In the genomic region with DNA sequence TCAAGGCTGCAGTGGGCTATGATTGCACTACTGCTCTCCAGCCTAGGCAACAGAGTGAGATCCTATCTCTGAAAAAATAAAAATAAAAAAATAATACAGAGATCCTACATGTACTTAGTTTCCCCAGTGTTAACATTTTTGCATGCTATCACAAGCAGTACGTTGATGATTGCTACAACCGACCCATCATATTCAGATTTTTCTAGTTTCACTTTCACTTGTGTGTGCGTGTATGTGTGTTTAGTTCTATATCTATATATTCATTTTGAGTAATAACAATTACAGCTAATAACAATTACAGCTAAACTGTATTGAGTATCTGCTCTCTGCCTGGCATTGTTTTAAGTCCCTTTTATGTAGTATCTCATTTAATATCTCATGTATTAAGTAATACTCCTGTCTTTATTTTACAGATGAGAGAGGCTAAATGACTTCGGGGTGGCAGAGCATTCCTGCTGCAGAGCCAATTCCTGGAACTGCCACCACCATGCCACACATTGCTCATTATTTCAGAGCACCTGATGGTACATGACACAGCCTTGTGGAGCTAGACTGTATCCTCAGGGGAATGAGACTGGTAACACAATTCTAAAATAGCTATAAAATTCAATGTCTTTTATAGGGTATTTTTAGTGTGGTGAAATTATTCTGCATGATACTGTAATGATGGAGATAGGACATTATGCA, we compare ENCODE assay signal across 9 cellular contexts.
DNase-seq lines count a peak whose midpoint lies in the region; ATAC-seq and TF ChIP-seq lines count a peak whose summit lies in the region.
"Had no signal": no experiment of that assay in that cellular context is flagged by ENCODE, and none has a peak within 500 bp of the region (broad histone marks: within the 10 kb centered on the region; RNA-seq: fewer than 3 reads in every experiment).

No MANE protein-coding gene starts in this region.

- no peak for TF ChIP-seq EP300 in sigmoid colon (IDR thresholded peaks at IDR 0.05)

- H3K27me3 Mint-ChIP-seq in activated naive CD8-positive, alpha-beta T cell treated with anti-CD3 and anti-CD28 coated beads, Interleukin-2, amount 50 U/mL, for 24 hours = no peaks in the 10 kb centered on the region

- H3K9me3 ChIP-seq in sigmoid colon = no peaks in the 10 kb centered on the region

- H3K4me1 Mint-ChIP-seq in activated naive CD8-positive, alpha-beta T cell treated with anti-CD3 and anti-CD28 coated beads, Interleukin-2, amount 50 U/mL, for 24 hours = peaks cover 40% of the 10 kb centered on the region

- no peak for DNase-seq in activated naive CD8-positive, alpha-beta T cell treated with anti-CD3 and anti-CD28 coated beads, Interleukin-2, amount 50 U/mL, for 24 hours
- no peak for DNase-seq in sigmoid colon
- no peak for DNase-seq in iPS-NIHi7 (ENCODE audit: extremely low spot score)
- no peak for DNase-seq in T-helper 9 cell
- no peak for DNase-seq in left ventricle myocardium superior
- no peak for DNase-seq in Right ventricle myocardium superior
- DNase-seq: KG1 had no signal

- H3K36me3 ChIP-seq in sigmoid colon = no peaks in the 10 kb centered on the region

- intact Hi-C loops in sigmoid colon (cut with DNase I) = no loop called here
- intact Hi-C loops in left ventricle myocardium superior (cut with micrococcal nuclease) = no loop called here
- intact Hi-C loops in Right ventricle myocardium superior (cut with DNase I) = no loop called here

- peak overlapping the region in 3 of 4 donors; percentile 1 to 28 (median 20) for H3K4me3 ChIP-seq in sigmoid colon

- no peaks in the 10 kb centered on the region for H3K36me3 Mint-ChIP-seq in activated naive CD8-positive, alpha-beta T cell treated with anti-CD3 and anti-CD28 coated beads, Interleukin-2, amount 50 U/mL, for 24 hours (ENCODE audit: low read depth)

- peak; percentile 42 for ATAC-seq in GM18867 (IDR thresholded peaks at IDR 0.05; ENCODE audit: unreplicated experiment)
- peak; percentile 61 for ATAC-seq in HG03439 (IDR thresholded peaks at IDR 0.05; ENCODE audit: unreplicated experiment)
- peak; percentile 76 for ATAC-seq in activated naive CD8-positive, alpha-beta T cell treated with anti-CD3 and anti-CD28 coated beads, Interleukin-2, amount 50 U/mL, for 24 hours
- no peak for ATAC-seq in left ventricle myocardium superior
- ATAC-seq in Right ventricle myocardium superior (ENCODE audit: poor library complexity) = no peak

- H3K27ac ChIP-seq in sigmoid colon = no peak overlapping the region

- no peaks in the 10 kb centered on the region for H3K9me3 Mint-ChIP-seq in activated naive CD8-positive, alpha-beta T cell treated with anti-CD3 and anti-CD28 coated beads, Interleukin-2, amount 50 U/mL, for 24 hours

- no peaks in the 10 kb centered on the region for H3K27me3 ChIP-seq in sigmoid colon

- H3K27ac Mint-ChIP-seq in activated naive CD8-positive, alpha-beta T cell treated with anti-CD3 and anti-CD28 coated beads, Interleukin-2, amount 50 U/mL, for 24 hours = peak overlapping the region; percentile 5

- TF ChIP-seq POLR2A in sigmoid colon (IDR thresholded peaks at IDR 0.05) = no peak

- no peak for TF ChIP-seq CTCF in sigmoid colon (IDR thresholded peaks at IDR 0.05)

- 13 to 29% methylated on average over 4 of the region's 4 CpGs for WGBS in sigmoid colon, 2 donors

- H3K4me1 ChIP-seq in sigmoid colon = no peaks in the 10 kb centered on the region

- peak overlapping the region; percentile 74 for H3K4me3 Mint-ChIP-seq in activated naive CD8-positive, alpha-beta T cell treated with anti-CD3 and anti-CD28 coated beads, Interleukin-2, amount 50 U/mL, for 24 hours

Comparison
In these comparisons a context has a peak if more than half of its experiments do, and no peak if none do; other contexts are left out.
1. ATAC-seq: peak in GM18867 (single experiment), HG03439 (single experiment) and activated naive CD8-positive, alpha-beta T cell treated with anti-CD3 and anti-CD28 coated beads, Interleukin-2, amount 50 U/mL, for 24 hours (single experiment); none in left ventricle myocardium superior (single experiment) and Right ventricle myocardium superior (single experiment).